18 cellular contexts compared by ENCODE assay signal in the genomic region with DNA sequence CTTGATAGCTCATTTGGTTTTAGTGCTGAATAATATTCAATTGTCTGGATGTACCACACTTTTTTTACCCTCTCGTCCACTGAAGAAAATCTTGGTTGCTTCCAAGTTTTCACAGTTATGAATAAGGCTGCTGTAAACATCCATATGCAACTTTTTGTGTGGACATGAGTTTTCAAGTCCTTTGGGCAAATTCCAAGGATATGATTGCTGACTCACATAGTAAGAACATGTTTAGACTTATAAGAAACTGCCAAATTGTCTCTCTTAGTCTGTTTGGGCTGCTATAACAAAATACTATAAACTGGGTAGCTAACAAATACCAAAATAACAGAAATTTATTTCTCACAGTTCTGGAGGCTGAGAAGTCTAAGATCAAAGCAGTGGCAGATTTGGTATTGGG. TPM values are rescaled to one million over a fixed set of nuclear protein-coding genes. Genes with fewer than 3 reads are reported as not detected.
DNase-seq lines count a peak whose midpoint lies in the region; ATAC-seq and TF ChIP-seq lines count a peak whose summit lies in the region.
"Had no signal": no experiment of that assay in that cellular context is flagged by ENCODE, and none has a peak within 500 bp of the region (broad histone marks: within the 10 kb centered on the region; RNA-seq: fewer than 3 reads in every experiment).

No MANE protein-coding gene starts in this region.

- H3K4me3 ChIP-seq in GM23248 (no peak overlapping the region), fibroblast of pulmonary artery (replicated peaks; ENCODE audit: low read depth, low read length) (no peak overlapping the region)
- H3K4me3 ChIP-seq: heart right ventricle, right atrium auricular region, tibial artery had no signal

- H3K9me2 ChIP-seq in GM23248 (ENCODE audit: insufficient read depth): no peaks in the 10 kb centered on the region

- H3K4me3 Mint-ChIP-seq in CD4-positive, alpha-beta T cell: no peak overlapping the region
- H3K4me3 Mint-ChIP-seq: stimulated activated naive B cell treated with anti-CD40 and anti-IgM and Interleukin-4, amounts not matched to agents 10 μg/mL and 1 μg/mL and 100 μg/mL, for 72 hours had no signal

- H2AFZ ChIP-seq in GM23248: no peak overlapping the region

- ATAC-seq in CD4-positive, alpha-beta T cell (ENCODE audit: poor library complexity): no peak
- no peak for ATAC-seq in GM18517 (IDR thresholded peaks at IDR 0.05; ENCODE audit: unreplicated experiment)
- no peak for ATAC-seq in GM21529 (IDR thresholded peaks at IDR 0.05; ENCODE audit: unreplicated experiment)
- ATAC-seq: heart right ventricle; stimulated activated naive B cell treated with anti-CD40 and anti-IgM and Interleukin-4, amounts not matched to agents 10 μg/mL and 1 μg/mL and 100 μg/mL, for 72 hours had no signal

- H3K9me3 ChIP-seq in CD4-positive, alpha-beta T cell (ENCODE audit: control insufficient read depth, low read length): no peaks in the 10 kb centered on the region
- H3K9me3 ChIP-seq in GM23248 (ENCODE audit: low read depth): no peaks in the 10 kb centered on the region
- H3K9me3 ChIP-seq: heart right ventricle, right atrium auricular region, tibial artery had no signal

- no peak for TF ChIP-seq CTCF in CD4-positive, alpha-beta T cell (IDR thresholded peaks at IDR 0.05)
- no peak for TF ChIP-seq CTCF in fibroblast of pulmonary artery (IDR thresholded peaks at IDR 0.05; ENCODE audit: low read length, missing control alignments)

- CTCF ChIA-PET in CD4-positive, alpha-beta T cell (lab: Charles Lee): interaction anchor here (0.6 to 2.9 kb wide), 3 partner anchors 12 to 662 kb away, joined by 3 to 8 read pairs (median 3); no protein-coding TSS in a partner anchor

- H3K4me1 Mint-ChIP-seq in CD4-positive, alpha-beta T cell (ENCODE audit: low read depth): peaks cover 87% of the 10 kb centered on the region

- H3K9me3 Mint-ChIP-seq in CD4-positive, alpha-beta T cell: peaks cover 2% of the 10 kb centered on the region
- H3K9me3 Mint-ChIP-seq: stimulated activated naive B cell treated with anti-CD40 and anti-IgM and Interleukin-4, amounts not matched to agents 10 μg/mL and 1 μg/mL and 100 μg/mL, for 72 hours had no signal

- no peaks in the 10 kb centered on the region for H3K27me3 Mint-ChIP-seq in CD4-positive, alpha-beta T cell
- H3K27me3 Mint-ChIP-seq: stimulated activated naive B cell treated with anti-CD40 and anti-IgM and Interleukin-4, amounts not matched to agents 10 μg/mL and 1 μg/mL and 100 μg/mL, for 72 hours had no signal

- no peaks in the 10 kb centered on the region for H3K27me3 ChIP-seq in CD4-positive, alpha-beta T cell (ENCODE audit: control insufficient read depth, insufficient read depth, low read length)
- H3K27me3 ChIP-seq in GM23248 (replicated peaks; ENCODE audit: insufficient read depth): no peaks in the 10 kb centered on the region
- H3K27me3 ChIP-seq: heart right ventricle, right atrium auricular region, tibial artery had no signal

- H4K20me1 ChIP-seq in GM23248 (ENCODE audit: insufficient read depth): no peaks in the 10 kb centered on the region

- 96 to 97% methylated on average over 1 of the region's 1 CpG for WGBS in GM23248 (ENCODE audit: low coverage in 1 of 2, low lambda C conversion rate in 2 of 2, missing lambda C conversion rate in 2 of 2), 2 experiments

- in situ Hi-C loops in GM23248 (cut with MboI): no loop called here

- H3F3A ChIP-seq in GM23248 (ENCODE audit: insufficient read depth): no peaks in the 10 kb centered on the region

- peak overlapping the region; percentile 85 for H3K27ac Mint-ChIP-seq in CD4-positive, alpha-beta T cell
- H3K27ac Mint-ChIP-seq: stimulated activated naive B cell treated with anti-CD40 and anti-IgM and Interleukin-4, amounts not matched to agents 10 μg/mL and 1 μg/mL and 100 μg/mL, for 72 hours had no signal

- no peak overlapping the region for H3K9ac ChIP-seq in GM23248

- H3K36me3 Mint-ChIP-seq in CD4-positive, alpha-beta T cell (ENCODE audit: low read depth): no peaks in the 10 kb centered on the region
- H3K36me3 Mint-ChIP-seq: stimulated activated naive B cell treated with anti-CD40 and anti-IgM and Interleukin-4, amounts not matched to agents 10 μg/mL and 1 μg/mL and 100 μg/mL, for 72 hours had no signal

- no peak for DNase-seq in CD4-positive, alpha-beta T cell
- DNase-seq in GM23248: peak; percentile 45
- DNase-seq in amniotic epithelial cell (ENCODE audit: low read depth): peak; percentile 61
- peak; percentile 63 for DNase-seq in fibroblast of pulmonary artery (ENCODE audit: low read depth)
- no peak for DNase-seq in 8988T
- DNase-seq: activated CD4-positive, alpha-beta T cell treated with anti-CD3 and anti-CD28 coated beads for 48 hours; activated T-cell treated with anti-CD3 and anti-CD28 coated beads for 4 hours; DMS79; heart right ventricle; Karpas-422; NCI-H1092; NCI-H2081; occipital lobe; stimulated activated naive B cell treated with anti-CD40 and anti-IgM and Interleukin-4, amounts not matched to agents 10 μg/mL and 1 μg/mL and 100 μg/mL, for 72 hours; tibial artery had no signal

- intact Hi-C loops in CD4-positive, alpha-beta T cell (cut with DNase I, micrococcal nuclease): no loop called here

- no peaks in the 10 kb centered on the region for H3K4me1 ChIP-seq in GM23248 (ENCODE audit: insufficient read depth)

- POLR2A ChIA-PET in CD4-positive, alpha-beta T cell (lab: Charles Lee): interaction anchor here (0.6 kb wide), 1 partner anchor 76 kb away, joined by 3 read pairs; no protein-coding TSS in a partner anchor

- no peak overlapping the region for H3K4me2 ChIP-seq in GM23248 (ENCODE audit: unreplicated experiment)

- no peaks in the 10 kb centered on the region for H3K79me2 ChIP-seq in GM23248 (ENCODE audit: insufficient read depth)

- no peaks in the 10 kb centered on the region for H3K36me3 ChIP-seq in GM23248 (ENCODE audit: low read depth)
- H3K36me3 ChIP-seq: heart right ventricle, right atrium auricular region, tibial artery had no signal

- no peak overlapping the region for H3K27ac ChIP-seq in CD4-positive, alpha-beta T cell (ENCODE audit: low read depth, low read length)
- H3K27ac ChIP-seq in GM23248: no peak overlapping the region
- H3K27ac ChIP-seq: right atrium auricular region, tibial artery had no signal

RNA-seq across cellular contexts. Expression of a gene that starts 59.5 kb away (rescaled TPM):
- 1 to 10 TPM; 9.2 to 9.5 TPM for total RNA-seq in CD4-positive, alpha-beta T cell
- 0.63 TPM in 1 of 2 replicates, not detected in the other for total RNA-seq in GM23248 (2014; rRNA removed; shearing (Covaris generic))
- not detected in 2 replicates for polyA plus RNA-seq in GM23248 (2016; fragmentation: Nextera tagmentation; extraction: Ambion mirVana)

Comparison
In these comparisons a context has a peak if more than half of its experiments do, and no peak if none do; other contexts are left out.
1. DNase-seq: peak in GM23248 (single experiment), amniotic epithelial cell (single experiment) and fibroblast of pulmonary artery (single experiment); none in CD4-positive, alpha-beta T cell (0 of 10) and 8988T (single experiment).